Comparison of ENCODE assay signal across 8 cellular contexts in genomic region chr7:128739048-128739962, GRCh38. TPM values are rescaled to one million over a fixed set of nuclear protein-coding genes. Genes with fewer than 3 reads are reported as not detected.
DNase-seq lines count a peak whose midpoint lies in the region; ATAC-seq and TF ChIP-seq lines count a peak whose summit lies in the region.

Gene CALU, plus strand, starts transcription at chr7:128739359. Its CDS starts 9,225 bp downstream, at chr7:128748584.

- peaks cover 44% of the 10 kb centered on the region for H3K36me3 ChIP-seq in RWPE2 (ENCODE audit: low read depth)

- H3K4me3 ChIP-seq in RWPE2 (ENCODE audit: severe bottlenecking): peak within 1 kb of the TSS; percentile 76

- TF ChIP-seq CTCF in RWPE2 (IDR thresholded peaks at IDR 0.05; ENCODE audit: poor library complexity, severe bottlenecking) (no peak), natural killer cell (IDR thresholded peaks at IDR 0.05) (no peak)

- peaks cover 37 to 38% of the 10 kb centered on the region in 2 donors for H3K4me1 Mint-ChIP-seq in natural killer cell

- H3K9me3 Mint-ChIP-seq in natural killer cell: no peaks in the 10 kb centered on the region

- intact Hi-C loops in natural killer cell (cut with micrococcal nuclease): loop anchor here (2.0 kb wide), 1 partner anchor 51 kb away; the partner anchor contains the start of gene CCDC136

- H3K4me1 ChIP-seq in RWPE2 (ENCODE audit: insufficient read depth, poor library complexity, severe bottlenecking): peaks cover 41% of the 10 kb centered on the region

- H3K27ac ChIP-seq in RWPE2 (ENCODE audit: poor library complexity, severe bottlenecking): peak within 1 kb of the TSS; percentile 83

- H3K27me3 Mint-ChIP-seq in natural killer cell (ENCODE audit: low read depth in 2 of 2): peaks cover 0 to 7% of the 10 kb centered on the region in 2 donors

- H3K27ac Mint-ChIP-seq in natural killer cell: peak within 1 kb of the TSS; percentile 97 to 99

- peak; percentile 94 for ATAC-seq in RWPE2 (ENCODE audit: low read depth)
- ATAC-seq in natural killer cell: peak; percentile 96 to 99 (median 97)

- peak within 1 kb of the TSS; percentile 97 for H3K4me3 Mint-ChIP-seq in natural killer cell

- no peaks in the 10 kb centered on the region for H3K36me3 Mint-ChIP-seq in natural killer cell

- DNase-seq in EH (ENCODE audit: low read depth) (peak; percentile 98), H4 (ENCODE audit: low spot score) (peak; percentile 97), LoVo (ENCODE audit: low spot score) (peak; percentile 99), RWPE2 (ENCODE audit: low spot score) (peak; percentile 97), fibroblast of peridontal ligament (ENCODE audit: extremely low read depth) (peak; percentile 97), natural killer cell (peak; percentile 92)
- peak; percentile 92 for DNase-seq in activated T-helper 9 cell treated with anti-CD3 and anti-CD28 coated beads, Interleukin-2, amount 50 U/mL, for 16 hours (ENCODE audit: low read depth)
- peak; percentile 94 for DNase-seq in stimulated activated naive CD4-positive, alpha-beta T cell treated with Interleukin-2 at 50 U/mL for 16 hours (lab: John Stamatoyannopoulos, UW)

- H3K9me3 ChIP-seq in RWPE2 (ENCODE audit: severe bottlenecking): no peaks in the 10 kb centered on the region

- no peaks in the 10 kb centered on the region for H3K27me3 ChIP-seq in RWPE2 (ENCODE audit: insufficient read depth, poor library complexity, severe bottlenecking)

RNA-seq across cellular contexts. Expression of gene CALU, which starts in this region (rescaled TPM):
- total RNA-seq in H4 (2014; rRNA removed; shearing (Covaris generic)): 462 and 489 TPM in 2 replicates
- total RNA-seq in natural killer cell: 10 to 100 TPM; 25.9 to 31.7 (median 27.6) TPM

Comparison
In these comparisons a context has a peak if more than half of its experiments do, and no peak if none do; other contexts are left out.
1. Peak in every context shown above with its lines: DNase-seq, ATAC-seq, H3K4me3 ChIP-seq and H3K27ac ChIP-seq.
2. RNA of gene CALU (total RNA-seq): 462 to 489 TPM in H4; 25.9 to 31.7 TPM in natural killer cell; every median in the first group is over 10 times any median in the second.